ENCODE assay signal across 1 cellular context in genomic region chr9:111271481-111272080, GRCh38.
TF ChIP-seq lines count a peak whose summit lies in the region.

No MANE protein-coding gene starts in this region.

TF ChIP-seq in IMR-90, 13 proteins besides CTCF, POLR2A, EP300 and RAD21:
- no peak for TF ChIP-seq SMC3 (IDR thresholded peaks at IDR 0.05; ENCODE audit: low read depth, low read length)
- TF ChIP-seq CEBPB (IDR thresholded peaks at IDR 0.05; ENCODE audit: low read depth, low read length), result no peak
- no peak for TF ChIP-seq RCOR1 (IDR thresholded peaks at IDR 0.05; ENCODE audit: insufficient replicate concordance, low read length)
- no peak for TF ChIP-seq RFX5 (IDR thresholded peaks at IDR 0.05; ENCODE audit: low read depth, low read length)
- TF ChIP-seq, protein P1, sequence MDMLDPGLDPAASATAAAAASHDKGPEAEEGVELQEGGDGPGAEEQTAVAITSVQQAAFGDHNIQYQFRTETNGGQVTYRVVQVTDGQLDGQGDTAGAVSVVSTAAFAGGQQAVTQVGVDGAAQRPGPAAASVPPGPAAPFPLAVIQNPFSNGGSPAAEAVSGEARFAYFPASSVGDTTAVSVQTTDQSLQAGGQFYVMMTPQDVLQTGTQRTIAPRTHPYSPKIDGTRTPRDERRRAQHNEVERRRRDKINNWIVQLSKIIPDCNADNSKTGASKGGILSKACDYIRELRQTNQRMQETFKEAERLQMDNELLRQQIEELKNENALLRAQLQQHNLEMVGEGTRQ (IDR thresholded peaks at IDR 0.05; ENCODE audit: low read depth, low read length), result no peak
- no peak for TF ChIP-seq ELK1 (IDR thresholded peaks at IDR 0.05; ENCODE audit: borderline replicate concordance, low read depth, low read length)
- TF ChIP-seq MAZ (IDR thresholded peaks at IDR 0.05; ENCODE audit: borderline replicate concordance, low read depth, low read length), result no peak
- no peak for TF ChIP-seq BHLHE40 (IDR thresholded peaks at IDR 0.05; ENCODE audit: low read depth, low read length)
- no peak for TF ChIP-seq FOS (IDR thresholded peaks at IDR 0.05; ENCODE audit: low read depth, low read length)
- no peak for TF ChIP-seq NFE2L2 (IDR thresholded peaks at IDR 0.05; ENCODE audit: low read depth, low read length)
